27 cellular contexts compared by ENCODE assay signal in genomic region chr20:965956-966355, GRCh38. TPM values are rescaled to one million over a fixed set of nuclear protein-coding genes. Genes with fewer than 3 reads are reported as not detected.
"Had no signal": no experiment of that assay in that cellular context is flagged by ENCODE, and none has a peak within 500 bp of the region (broad histone marks: within the 10 kb centered on the region; RNA-seq: fewer than 3 reads in every experiment).

No MANE protein-coding gene starts in this region.

- H3K27ac ChIP-seq: esophagus squamous epithelium, gastroesophageal sphincter, hepatocyte, parathyroid adenoma, prostate gland, sigmoid colon, suprapubic skin, tibial artery, upper lobe of left lung, uterus had no signal

- H3K4me1 ChIP-seq: esophagus squamous epithelium, gastroesophageal sphincter, parathyroid adenoma, prostate gland, sigmoid colon, suprapubic skin, tibial artery, upper lobe of left lung, uterus had no signal

- H3K9ac ChIP-seq: parathyroid adenoma had no signal

- H3K36me3 Mint-ChIP-seq: naive B cell; stimulated activated effector memory CD8-positive, alpha-beta T cell treated with anti-CD3 and anti-CD28 coated beads, Interleukin-12 subunit alpha, Interleukin-12 subunit beta, amount 100 ng/mL, for 72 hours had no signal

- H3K9me3 Mint-ChIP-seq: dendritic cell treated with granulocyte-macrophage colony-stimulating factor and Interleukin-4, amounts not matched to agents 40 ng/mL and 50 ng/mL, for 4 days; effector memory CD8-positive, alpha-beta T cell; nephron progenitor cell; stimulated activated effector memory CD8-positive, alpha-beta T cell treated with anti-CD3 and anti-CD28 coated beads, Interleukin-12 subunit alpha, Interleukin-12 subunit beta, amount 100 ng/mL, for 72 hours had no signal

- H2AFZ ChIP-seq: hepatocyte, parathyroid adenoma had no signal

- H3K36me3 ChIP-seq: esophagus squamous epithelium, gastroesophageal sphincter, prostate gland, sigmoid colon, suprapubic skin, tibial artery, upper lobe of left lung, uterus had no signal

- DNase-seq: effector memory CD8-positive, alpha-beta T cell; esophagus squamous epithelium; foreskin fibroblast; kidney; left cardiac atrium; left ventricle myocardium superior; mesendoderm; naive B cell; nephron progenitor cell; sigmoid colon; small intestine; stimulated activated CD4-positive, alpha-beta T cell treated with anti-CD3 and anti-CD28 coated beads, Interleukin-12 subunit alpha, Interleukin-12 subunit beta, amount 100 ng/mL, for 4 hours; stimulated activated CD8-positive, alpha-beta memory T cell treated with anti-CD3 and anti-CD28 coated beads, Interleukin-4, amount 100 ng/mL, for 48 hours; stimulated activated naive CD8-positive, alpha-beta T cell treated with anti-CD3 and anti-CD28 coated beads, Interleukin-15, Interleukin-2, amounts not matched to agents 100 U/mL and 50 U/mL, for 24 hours; tibial artery; upper lobe of left lung; uterus had no signal

- H3K27me3 ChIP-seq: hepatocyte, upper lobe of left lung, uterus had no signal

- H3K9me3 ChIP-seq: prostate gland, sigmoid colon, suprapubic skin, tibial artery, upper lobe of left lung, uterus had no signal

- H3K27ac Mint-ChIP-seq: dendritic cell treated with granulocyte-macrophage colony-stimulating factor and Interleukin-4, amounts not matched to agents 40 ng/mL and 50 ng/mL, for 4 days; effector memory CD8-positive, alpha-beta T cell; naive B cell; nephron progenitor cell; stimulated activated effector memory CD8-positive, alpha-beta T cell treated with anti-CD3 and anti-CD28 coated beads, Interleukin-12 subunit alpha, Interleukin-12 subunit beta, amount 100 ng/mL, for 72 hours had no signal

- H3K4me1 Mint-ChIP-seq: naive B cell; stimulated activated effector memory CD8-positive, alpha-beta T cell treated with anti-CD3 and anti-CD28 coated beads, Interleukin-12 subunit alpha, Interleukin-12 subunit beta, amount 100 ng/mL, for 72 hours had no signal

- ATAC-seq: effector memory CD8-positive, alpha-beta T cell; gastroesophageal sphincter; left cardiac atrium; left ventricle myocardium superior; stimulated activated effector memory CD8-positive, alpha-beta T cell treated with anti-CD3 and anti-CD28 coated beads, Interleukin-12 subunit alpha, Interleukin-12 subunit beta, amount 100 ng/mL, for 72 hours; stimulated activated naive CD8-positive, alpha-beta T cell treated with anti-CD3 and anti-CD28 coated beads, Interleukin-15, Interleukin-2, amounts not matched to agents 100 U/mL and 50 U/mL, for 24 hours had no signal

- H3K4me3 ChIP-seq: esophagus squamous epithelium, gastroesophageal sphincter, hepatocyte, lung, prostate gland, sigmoid colon, suprapubic skin, tibial artery, upper lobe of left lung, uterus had no signal

- H3K4me2 ChIP-seq: hepatocyte had no signal

- H3K79me2 ChIP-seq: hepatocyte, parathyroid adenoma had no signal

- H3K4me3 Mint-ChIP-seq: dendritic cell treated with granulocyte-macrophage colony-stimulating factor and Interleukin-4, amounts not matched to agents 40 ng/mL and 50 ng/mL, for 4 days; effector memory CD8-positive, alpha-beta T cell; naive B cell; nephron progenitor cell; stimulated activated effector memory CD8-positive, alpha-beta T cell treated with anti-CD3 and anti-CD28 coated beads, Interleukin-12 subunit alpha, Interleukin-12 subunit beta, amount 100 ng/mL, for 72 hours had no signal

RNA-seq across cellular contexts. Expression of gene RSPO4, which starts 36.2 kb away (rescaled TPM):
- total RNA-seq: omental fat pad, sigmoid colon had no signal

RNA-seq across cellular contexts. Expression of gene ANGPT4, which starts 49.8 kb away (rescaled TPM):
- total RNA-seq: epithelial cell of proximal tubule, hepatocyte had no signal
- polyA plus RNA-seq: hepatocyte had no signal
